ENCODE assay signal across 9 cellular contexts in genomic region chr20:31707994-31708744, GRCh38. TPM values are rescaled to one million over a fixed set of nuclear protein-coding genes. Genes with fewer than 3 reads are reported as not detected.
DNase-seq lines count a peak whose midpoint lies in the region; ATAC-seq, FAIRE-seq and TF ChIP-seq lines count a peak whose summit lies in the region.
"Had no signal": no experiment of that assay in that cellular context is flagged by ENCODE, and none has a peak within 500 bp of the region (broad histone marks: within the 10 kb centered on the region; RNA-seq: fewer than 3 reads in every experiment).

No MANE protein-coding gene starts in this region.

- H3K36me3 ChIP-seq in astrocyte (ENCODE audit: insufficient read depth, low read length) (peaks cover 35% of the 10 kb centered on the region), SK-N-SH (replicated peaks in 1 of 2; ENCODE audit: control insufficient read depth in 1 of 2, insufficient read depth in 2 of 2, low read length in 1 of 2) (peaks cover 44 to 61% of the 10 kb centered on the region in 2 experiments)
- H3K36me3 ChIP-seq in naive thymus-derived CD4-positive, alpha-beta T cell (ENCODE audit: control insufficient read depth in 2 of 3, insufficient read depth in 3 of 3, low read length in 3 of 3): peaks cover 0 to 48% (median 0%) of the 10 kb centered on the region in 3 experiments

- peaks cover 47% of the 10 kb centered on the region for H3F3A ChIP-seq in SK-N-SH (replicated peaks; ENCODE audit: insufficient read depth)

- H4K20me1 ChIP-seq in astrocyte (ENCODE audit: insufficient read depth, low read length) (no peaks in the 10 kb centered on the region), SK-N-SH (ENCODE audit: insufficient read depth) (no peaks in the 10 kb centered on the region)

- no peak for TF ChIP-seq EP300 in SK-N-SH (IDR thresholded peaks at IDR 0.05; ENCODE audit: borderline replicate concordance in 1 of 2, low read depth in 1 of 2, low read length in 1 of 2)

- ATAC-seq in naive thymus-derived CD4-positive, alpha-beta T cell: no peak
- no peak for ATAC-seq in HG02884 (IDR thresholded peaks at IDR 0.05; ENCODE audit: unreplicated experiment)
- no peak for ATAC-seq in GM21576 (IDR thresholded peaks at IDR 0.05; ENCODE audit: unreplicated experiment)

- no peak overlapping the region for H3K4me3 Mint-ChIP-seq in astrocyte (ENCODE audit: unreplicated experiment)
- H3K4me3 Mint-ChIP-seq in naive thymus-derived CD4-positive, alpha-beta T cell: no peak overlapping the region
- H3K4me3 Mint-ChIP-seq: nephron had no signal

- intact Hi-C loops in naive thymus-derived CD4-positive, alpha-beta T cell (cut with micrococcal nuclease): no loop called here

- TF ChIP-seq CTCF in astrocyte (IDR thresholded peaks at IDR 0.05; ENCODE audit: insufficient read depth, low read depth, low read length): no peak
- no peak for TF ChIP-seq CTCF in SK-N-SH (IDR thresholded peaks at IDR 0.05)

- H3K79me2 ChIP-seq in astrocyte (ENCODE audit: insufficient read depth, low read length) (peaks cover 90% of the 10 kb centered on the region), SK-N-SH (ENCODE audit: insufficient read depth) (peaks cover 94% of the 10 kb centered on the region)

- H2AFZ ChIP-seq in astrocyte (ENCODE audit: low read depth, low read length) (no peak overlapping the region), SK-N-SH (ENCODE audit: low read depth) (no peak overlapping the region)

- no peaks in the 10 kb centered on the region for H3K27me3 ChIP-seq in astrocyte (ENCODE audit: insufficient read depth, low read length)
- no peaks in the 10 kb centered on the region for H3K27me3 ChIP-seq in naive thymus-derived CD4-positive, alpha-beta T cell (ENCODE audit: control insufficient read depth in 2 of 2, insufficient read depth in 2 of 2, low read length in 2 of 2)
- no peaks in the 10 kb centered on the region for H3K27me3 ChIP-seq in SK-N-SH (ENCODE audit: insufficient read depth)

- CTCF ChIA-PET in naive thymus-derived CD4-positive, alpha-beta T cell (lab: Charles Lee): no interaction called here
- CTCF ChIA-PET in SK-N-SH (lab: Yijun Ruan, JAX): interaction anchor here (1.6 to 3.0 kb wide), 2 partner anchors 15 to 46 kb away, joined by 8 to 12 read pairs; partner anchors contain the start of gene BCL2L1

- WGBS in SK-N-SH (ENCODE audit: low lambda C conversion rate): 100% methylated on average over 1 of the region's 2 CpGs

- no peak overlapping the region for H3K27ac ChIP-seq in astrocyte (ENCODE audit: low read depth, low read length)
- no peak overlapping the region for H3K27ac ChIP-seq in naive thymus-derived CD4-positive, alpha-beta T cell (ENCODE audit: low read depth, low read length)
- no peak overlapping the region for H3K27ac ChIP-seq in SK-N-SH (ENCODE audit: low read depth in 2 of 2, low read length in 1 of 2)

- DNase-seq in DMS79 (lab: John Stamatoyannopoulos, UW): peak; percentile 97
- DNase-seq in NCI-H2107 treated with DMSO at 0.1 percent for 48 hours (lab: John Stamatoyannopoulos, UW; ENCODE audit: unreplicated experiment): peak; percentile 82
- DNase-seq in astrocyte (ENCODE audit: low read depth): no peak
- no peak for DNase-seq in naive thymus-derived CD4-positive, alpha-beta T cell
- DNase-seq in SK-N-SH: no peak
- no peak for DNase-seq in NK-92 (lab: John Stamatoyannopoulos, UW; ENCODE audit: unreplicated experiment)

- H3K4me3 ChIP-seq in astrocyte (ENCODE audit: insufficient read depth, low read depth, low read length) (no peak overlapping the region), SK-N-SH (ENCODE audit: low read depth in 2 of 2, low read length in 1 of 2) (no peak overlapping the region)
- H3K4me3 ChIP-seq in naive thymus-derived CD4-positive, alpha-beta T cell (ENCODE audit: low read length): no peak overlapping the region

- POLR2A ChIA-PET in naive thymus-derived CD4-positive, alpha-beta T cell (lab: Charles Lee): interaction anchor here (0.6 to 1.8 kb wide), 2 partner anchors 10 to 14 kb away, joined by 3 to 5 read pairs; no protein-coding TSS in a partner anchor
- POLR2A ChIA-PET in SK-N-SH (lab: Yijun Ruan, JAX): no interaction called here

- TF ChIP-seq RAD21 in SK-N-SH (IDR thresholded peaks at IDR 0.05; ENCODE audit: low read length): no peak

- H3K9me3 ChIP-seq in astrocyte (ENCODE audit: insufficient read depth, low read depth, low read length) (no peaks in the 10 kb centered on the region), SK-N-SH (no peaks in the 10 kb centered on the region)
- no peaks in the 10 kb centered on the region for H3K9me3 ChIP-seq in naive thymus-derived CD4-positive, alpha-beta T cell (ENCODE audit: control insufficient read depth in 2 of 3, low read length in 3 of 3)

- peaks cover 34% of the 10 kb centered on the region for H3K36me3 Mint-ChIP-seq in astrocyte (ENCODE audit: low read depth, unreplicated experiment)
- H3K36me3 Mint-ChIP-seq in naive thymus-derived CD4-positive, alpha-beta T cell: peaks cover 3 to 40% (median 32%) of the 10 kb centered on the region in 5 donors

- H3K27me3 Mint-ChIP-seq in astrocyte (ENCODE audit: low read depth, unreplicated experiment): no peaks in the 10 kb centered on the region
- no peaks in the 10 kb centered on the region for H3K27me3 Mint-ChIP-seq in naive thymus-derived CD4-positive, alpha-beta T cell

- no peak overlapping the region for H3K4me2 ChIP-seq in astrocyte (ENCODE audit: low read length)
- H3K4me2 ChIP-seq in SK-N-SH: no peak overlapping the region

- no peaks in the 10 kb centered on the region for H3K9me3 Mint-ChIP-seq in astrocyte (ENCODE audit: unreplicated experiment)
- no peaks in the 10 kb centered on the region for H3K9me3 Mint-ChIP-seq in naive thymus-derived CD4-positive, alpha-beta T cell
- H3K9me3 Mint-ChIP-seq: nephron had no signal

- peak overlapping the region; percentile 28 for H3K27ac Mint-ChIP-seq in astrocyte (ENCODE audit: unreplicated experiment)
- H3K27ac Mint-ChIP-seq in naive thymus-derived CD4-positive, alpha-beta T cell: peak overlapping the region in 7 of 9 donors; percentile 21 to 68 (median 52)

- H3K9ac ChIP-seq in astrocyte (ENCODE audit: low read length) (no peak overlapping the region), SK-N-SH (no peak overlapping the region)

- peaks cover 37% of the 10 kb centered on the region for H3K4me1 ChIP-seq in astrocyte (ENCODE audit: insufficient read depth, low read length)
- H3K4me1 ChIP-seq in naive thymus-derived CD4-positive, alpha-beta T cell (ENCODE audit: control insufficient read depth in 2 of 2, insufficient read depth in 2 of 2, low read length in 2 of 2): peaks cover 0 to 37% of the 10 kb centered on the region in 2 donors
- peaks cover 21 to 38% of the 10 kb centered on the region in 2 experiments for H3K4me1 ChIP-seq in SK-N-SH (ENCODE audit: control insufficient read depth in 1 of 2, insufficient read depth in 2 of 2, low read depth in 1 of 2, low read length in 1 of 2)

- H3K9me2 ChIP-seq in SK-N-SH: no peaks in the 10 kb centered on the region

- FAIRE-seq in astrocyte (lab: Jason Lieb, UNC): no peak

- H3K4me1 Mint-ChIP-seq in astrocyte (ENCODE audit: low read depth, unreplicated experiment): peaks cover 51% of the 10 kb centered on the region
- H3K4me1 Mint-ChIP-seq in naive thymus-derived CD4-positive, alpha-beta T cell: peaks cover 26 to 77% (median 60%) of the 10 kb centered on the region in 7 donors

TF ChIP-seq in SK-N-SH, 30 proteins besides CTCF, POLR2A, EP300 and RAD21 (continues in another document):
- TF ChIP-seq ELF1 (IDR thresholded peaks at IDR 0.05) (no peak), ZBTB33 (IDR thresholded peaks at IDR 0.05; ENCODE audit: borderline replicate concordance, low read depth) (no peak), USF1 (IDR thresholded peaks at IDR 0.05; ENCODE audit: borderline replicate concordance, low read depth) (no peak), RCOR1 (IDR thresholded peaks at IDR 0.05; ENCODE audit: low read length) (no peak), RXRA (IDR thresholded peaks at IDR 0.05; ENCODE audit: borderline replicate concordance, low read depth) (no peak), FOXJ3 (CRISPR knock-in tag; IDR thresholded peaks at IDR 0.05) (no peak)
- TF ChIP-seq, protein P1, sequence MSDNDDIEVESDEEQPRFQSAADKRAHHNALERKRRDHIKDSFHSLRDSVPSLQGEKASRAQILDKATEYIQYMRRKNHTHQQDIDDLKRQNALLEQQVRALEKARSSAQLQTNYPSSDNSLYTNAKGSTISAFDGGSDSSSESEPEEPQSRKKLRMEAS (IDR thresholded peaks at IDR 0.05; ENCODE audit: low read depth): no peak

RNA-seq across cellular contexts. Expression of gene BCL2L1, which starts 14.5 kb away (rescaled TPM):
- 103 and 149 TPM in 2 replicates for total RNA-seq in astrocyte
- total RNA-seq in naive thymus-derived CD4-positive, alpha-beta T cell: 100 to 1,000 TPM in 1 of 5 experiments, 10 to 100 TPM in 4; 15.0 to 111 (median 19.4) TPM
- polyA plus RNA-seq in naive thymus-derived CD4-positive, alpha-beta T cell: 10 to 100 TPM; 11.5 to 12.7 TPM
- polyA plus RNA-seq in SK-N-SH (2012; rRNA removed): 99.9 and 103 TPM in 2 replicates
- polyA plus RNA-seq in SK-N-SH (2012; cell fraction: cytosol; rRNA removed): 72.3 and 83.8 TPM in 2 replicates
- 61.3 and 62.2 TPM in 2 replicates for polyA plus RNA-seq in SK-N-SH (2012; cell fraction: nucleus; rRNA removed)

RNA-seq across cellular contexts. Expression of gene TPX2, which starts 30.9 kb away (rescaled TPM):
- total RNA-seq in astrocyte: 31.7 and 41.6 TPM in 2 replicates
- total RNA-seq in naive thymus-derived CD4-positive, alpha-beta T cell: 10 to 100 TPM in 1 of 5 experiments, under 1 TPM in 4; 0.16 to 84.3 (median 0.43) TPM
- under 1 TPM in 1 of 2 donors, not detected in 1; 0.09 TPM for polyA plus RNA-seq in naive thymus-derived CD4-positive, alpha-beta T cell
- polyA plus RNA-seq in SK-N-SH (2012; rRNA removed): 14.4 and 17.1 TPM in 2 replicates
- polyA plus RNA-seq in SK-N-SH (2012; cell fraction: cytosol; rRNA removed): 19.1 and 20.2 TPM in 2 replicates
- 12.7 and 12.8 TPM in 2 replicates for polyA plus RNA-seq in SK-N-SH (2012; cell fraction: nucleus; rRNA removed)

Comparison
In these comparisons a context has a peak if more than half of its experiments do, and no peak if none do; other contexts are left out.
1. DNase-seq: peak in DMS79 (single experiment) and NCI-H2107 treated with DMSO at 0.1 percent for 48 hours (single experiment); none in astrocyte (single experiment), naive thymus-derived CD4-positive, alpha-beta T cell (0 of 9), SK-N-SH (single experiment) and NK-92 (single experiment).